8 cellular contexts compared by ENCODE assay signal in the genomic region with DNA sequence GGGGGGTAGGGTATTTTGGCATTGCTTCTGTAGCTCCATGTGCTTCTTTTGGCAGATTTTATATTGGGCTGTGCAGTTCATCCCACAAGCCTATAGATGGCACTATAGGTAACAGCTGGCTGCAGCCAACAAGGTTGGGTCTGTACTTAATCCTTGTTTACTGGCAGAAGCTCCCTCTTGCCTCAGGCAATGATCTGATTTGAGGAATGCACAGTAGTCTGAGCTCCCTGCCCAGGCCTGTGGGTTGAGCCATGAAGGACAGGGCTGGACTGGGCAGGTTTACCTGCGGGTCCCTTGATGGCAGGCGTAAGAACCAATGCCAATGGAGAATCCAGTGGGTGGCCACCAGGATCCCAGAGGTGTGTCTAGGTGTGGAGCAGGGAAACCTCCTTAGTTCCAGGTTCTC. TPM values are rescaled to one million over a fixed set of nuclear protein-coding genes. Genes with fewer than 3 reads are reported as not detected.
A peak's percentile ranks its signal among the peaks of the same experiment; 100 is the strongest.
DNase-seq lines count a peak whose midpoint lies in the region; ATAC-seq, FAIRE-seq and TF ChIP-seq lines count a peak whose summit lies in the region.

No MANE protein-coding gene starts in this region.

- no peaks in the 10 kb centered on the region for H3K4me1 Mint-ChIP-seq in activated T-helper 2 cell treated with anti-CD3 and anti-CD28 coated beads, Interferon-gamma antibody, Interleukin-2, Interleukin-4, amounts not matched to agents 10 μg/mL and 5 μg/mL and 100 μg/mL, durations not matched to agents 14 hours and 24 hours and 36 hours (ENCODE audit: low read depth)
- H3K4me1 Mint-ChIP-seq in type B pancreatic cell (ENCODE audit: unreplicated experiment) = no peaks in the 10 kb centered on the region

- H3K4me3 Mint-ChIP-seq in activated T-helper 2 cell treated with anti-CD3 and anti-CD28 coated beads, Interferon-gamma antibody, Interleukin-2, Interleukin-4, amounts not matched to agents 10 μg/mL and 5 μg/mL and 100 μg/mL, durations not matched to agents 14 hours and 24 hours and 36 hours (ENCODE audit: low read depth) = no peak overlapping the region
- no peak overlapping the region for H3K4me3 Mint-ChIP-seq in type B pancreatic cell

- intact Hi-C loops in activated T-helper 2 cell treated with anti-CD3 and anti-CD28 coated beads, Interferon-gamma antibody, Interleukin-2, Interleukin-4, amounts not matched to agents 10 μg/mL and 5 μg/mL and 100 μg/mL, durations not matched to agents 14 hours and 24 hours and 36 hours (cut with micrococcal nuclease) = no loop called here

- no peak overlapping the region for H3K27ac Mint-ChIP-seq in activated T-helper 2 cell treated with anti-CD3 and anti-CD28 coated beads, Interferon-gamma antibody, Interleukin-2, Interleukin-4, amounts not matched to agents 10 μg/mL and 5 μg/mL and 100 μg/mL, durations not matched to agents 14 hours and 24 hours and 36 hours
- H3K27ac Mint-ChIP-seq in type B pancreatic cell = no peak overlapping the region

- H3K27me3 Mint-ChIP-seq in activated T-helper 2 cell treated with anti-CD3 and anti-CD28 coated beads, Interferon-gamma antibody, Interleukin-2, Interleukin-4, amounts not matched to agents 10 μg/mL and 5 μg/mL and 100 μg/mL, durations not matched to agents 14 hours and 24 hours and 36 hours (ENCODE audit: low read depth) = peaks cover 13% of the 10 kb centered on the region
- peaks cover 3% of the 10 kb centered on the region for H3K27me3 Mint-ChIP-seq in type B pancreatic cell

- ATAC-seq in GM19324 (IDR thresholded peaks at IDR 0.05; ENCODE audit: low FRiP score, unreplicated experiment) = peak; percentile 54
- no peak for ATAC-seq in GM21447 (IDR thresholded peaks at IDR 0.05; ENCODE audit: unreplicated experiment)
- ATAC-seq in GM21528 (IDR thresholded peaks at IDR 0.05; ENCODE audit: low FRiP score, unreplicated experiment) = no peak

- FAIRE-seq in D721Med (lab: Jason Lieb, UNC) = no peak

- TF ChIP-seq CTCF in D721Med (IDR thresholded peaks at IDR 0.05; ENCODE audit: insufficient read depth, missing control alignments) (peak; percentile 87), type B pancreatic cell (conservative IDR thresholded peaks at IDR 0.05) (peak; percentile 78)

- DNase-seq in D721Med (ENCODE audit: insufficient read length, low spot score) (no peak), NCI-H1694 treated with DMSO at 0.1 percent for 48 hours (lab: John Stamatoyannopoulos, UW) (peak; percentile 14), iPS-NIHi7 (ENCODE audit: extremely low spot score) (peak; percentile 43), type B pancreatic cell (ENCODE audit: extremely low spot score, unreplicated experiment) (no peak)
- peak; percentile 9 for DNase-seq in activated T-helper 2 cell treated with anti-CD3 and anti-CD28 coated beads, Interferon-gamma antibody, Interleukin-2, Interleukin-4, amounts not matched to agents 10 μg/mL and 5 μg/mL and 100 μg/mL, durations not matched to agents 14 hours and 24 hours and 36 hours (ENCODE audit: low spot score)

- no peaks in the 10 kb centered on the region for H3K36me3 Mint-ChIP-seq in activated T-helper 2 cell treated with anti-CD3 and anti-CD28 coated beads, Interferon-gamma antibody, Interleukin-2, Interleukin-4, amounts not matched to agents 10 μg/mL and 5 μg/mL and 100 μg/mL, durations not matched to agents 14 hours and 24 hours and 36 hours (ENCODE audit: low read depth)
- H3K36me3 Mint-ChIP-seq in type B pancreatic cell = no peaks in the 10 kb centered on the region

- no peaks in the 10 kb centered on the region for H3K9me3 Mint-ChIP-seq in activated T-helper 2 cell treated with anti-CD3 and anti-CD28 coated beads, Interferon-gamma antibody, Interleukin-2, Interleukin-4, amounts not matched to agents 10 μg/mL and 5 μg/mL and 100 μg/mL, durations not matched to agents 14 hours and 24 hours and 36 hours
- peaks cover 6% of the 10 kb centered on the region for H3K9me3 Mint-ChIP-seq in type B pancreatic cell

RNA-seq across cellular contexts. Expression of gene OR1J2, which starts 11.7 kb away (rescaled TPM):
- not detected in 2 replicates for total RNA-seq in activated T-helper 2 cell treated with anti-CD3 and anti-CD28 coated beads, Interferon-gamma antibody, Interleukin-2, Interleukin-4, amounts not matched to agents 10 μg/mL and 5 μg/mL and 100 μg/mL, durations not matched to agents 14 hours and 24 hours and 36 hours
- not detected in 2 replicates for total RNA-seq in type B pancreatic cell (ENCODE audit: low replicate concordance)

RNA-seq across cellular contexts. Expression of gene OR1J4, which starts 20.1 kb away (rescaled TPM):
- 0.21 TPM in 1 of 2 replicates, not detected in the other for total RNA-seq in activated T-helper 2 cell treated with anti-CD3 and anti-CD28 coated beads, Interferon-gamma antibody, Interleukin-2, Interleukin-4, amounts not matched to agents 10 μg/mL and 5 μg/mL and 100 μg/mL, durations not matched to agents 14 hours and 24 hours and 36 hours
- not detected in 2 replicates for total RNA-seq in type B pancreatic cell (ENCODE audit: low replicate concordance)

RNA-seq across cellular contexts. Expression of gene OR1J1, which starts 21.2 kb away (rescaled TPM):
- total RNA-seq in activated T-helper 2 cell treated with anti-CD3 and anti-CD28 coated beads, Interferon-gamma antibody, Interleukin-2, Interleukin-4, amounts not matched to agents 10 μg/mL and 5 μg/mL and 100 μg/mL, durations not matched to agents 14 hours and 24 hours and 36 hours = not detected in 2 replicates
- not detected in 2 replicates for total RNA-seq in type B pancreatic cell (ENCODE audit: low replicate concordance)

RNA-seq across cellular contexts. Expression of gene OR1N1, which starts 28.2 kb away (rescaled TPM):
- total RNA-seq in activated T-helper 2 cell treated with anti-CD3 and anti-CD28 coated beads, Interferon-gamma antibody, Interleukin-2, Interleukin-4, amounts not matched to agents 10 μg/mL and 5 μg/mL and 100 μg/mL, durations not matched to agents 14 hours and 24 hours and 36 hours = not detected in 2 replicates
- total RNA-seq in type B pancreatic cell (ENCODE audit: low replicate concordance) = not detected in 2 replicates

RNA-seq across cellular contexts. Expression of gene OR1N2, which starts 54.0 kb away (rescaled TPM):
- not detected in 2 replicates for total RNA-seq in activated T-helper 2 cell treated with anti-CD3 and anti-CD28 coated beads, Interferon-gamma antibody, Interleukin-2, Interleukin-4, amounts not matched to agents 10 μg/mL and 5 μg/mL and 100 μg/mL, durations not matched to agents 14 hours and 24 hours and 36 hours
- not detected in 2 replicates for total RNA-seq in type B pancreatic cell (ENCODE audit: low replicate concordance)

Comparison
In these comparisons a context has a peak if more than half of its experiments do, and no peak if none do; other contexts are left out.
1. DNase-seq: peak in NCI-H1694 treated with DMSO at 0.1 percent for 48 hours (single experiment), activated T-helper 2 cell treated with anti-CD3 and anti-CD28 coated beads, Interferon-gamma antibody, Interleukin-2, Interleukin-4, amounts not matched to agents 10 μg/mL and 5 μg/mL and 100 μg/mL, durations not matched to agents 14 hours and 24 hours and 36 hours (single experiment) and iPS-NIHi7 (single experiment); none in D721Med (single experiment) and type B pancreatic cell (single experiment).